Comparison of ENCODE assay signal across 13 cellular contexts in the genomic region with DNA sequence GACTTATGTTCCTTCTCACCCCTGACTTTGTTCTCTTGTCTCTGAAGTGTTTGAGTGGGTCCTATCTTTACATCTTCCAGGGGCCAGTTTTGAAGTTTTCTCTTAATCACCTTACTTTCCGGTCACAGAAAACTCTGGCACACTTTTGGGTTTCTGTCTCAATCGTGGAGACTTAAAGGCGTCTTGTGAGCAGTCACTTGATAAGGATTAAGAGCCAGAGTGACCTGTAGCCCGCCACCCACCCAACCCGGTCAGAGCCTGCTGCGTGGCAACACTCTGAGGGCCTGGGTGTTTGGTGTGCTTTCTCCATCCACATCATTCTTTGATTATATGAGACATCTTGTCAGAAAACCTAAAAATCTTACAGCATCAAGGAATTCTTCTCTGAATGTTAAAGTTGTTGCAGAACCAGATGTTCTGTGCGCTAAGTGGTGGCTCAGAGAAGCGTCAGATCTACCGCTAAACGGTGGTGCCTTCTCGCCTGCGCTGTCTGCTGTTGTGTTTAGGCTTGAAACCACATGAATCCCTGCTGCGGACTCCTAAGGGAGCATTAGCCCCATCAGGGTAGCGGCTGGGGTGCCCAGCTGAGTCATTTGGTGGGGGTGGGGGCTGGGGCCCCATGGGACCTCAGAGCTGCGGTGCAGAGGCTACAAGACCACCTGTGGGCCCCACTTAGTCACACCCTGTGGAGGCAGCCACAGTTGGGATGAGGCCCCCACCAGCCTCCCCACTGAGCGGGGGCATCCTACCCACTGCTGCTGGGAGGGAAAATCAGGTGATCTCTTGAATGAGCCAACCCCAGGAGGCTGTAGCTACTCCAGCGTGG.
DNase-seq lines count a peak whose midpoint lies in the region; ATAC-seq lines count a peak whose summit lies in the region.
"Had no signal": no experiment of that assay in that cellular context is flagged by ENCODE, and none has a peak within 500 bp of the region (broad histone marks: within the 10 kb centered on the region; RNA-seq: fewer than 3 reads in every experiment).

No MANE protein-coding gene starts in this region.

- CTCF ChIA-PET in T-cell (lab: Charles Lee) = interaction anchor here (0.6 to 2.0 kb wide), 6 partner anchors 15 to 164 kb away, joined by 3 to 16 read pairs (median 4); no protein-coding TSS in a partner anchor

- H3K27me3 ChIP-seq in BLaER1 = peaks cover 48% of the 10 kb centered on the region
- H3K27me3 ChIP-seq: sigmoid colon had no signal

- DNase-seq in T-cell (peak in 3 of 34 experiments; percentile 10 to 26 (median 14)), sciatic nerve (ENCODE audit: low spot score) (peak; percentile 51), CD1c-positive myeloid dendritic cell (ENCODE audit: extremely low spot score) (no peak), NCI-H2029 treated with DMSO at 0.1 percent for 48 hours (lab: John Stamatoyannopoulos, UW) (no peak)
- DNase-seq: caudate nucleus, DMS79, left ventricle myocardium superior, sigmoid colon had no signal

- peaks cover 47% of the 10 kb centered on the region for H3K36me3 ChIP-seq in BLaER1

- H3K4me2 ChIP-seq in BLaER1 = peak overlapping the region; percentile 78

- H3K4me3 Mint-ChIP-seq in T-cell = peak overlapping the region in 1 of 3 donors; percentile 44
- peak overlapping the region; percentile 69 for H3K4me3 Mint-ChIP-seq in activated naive CD8-positive, alpha-beta T cell

- H3K9me3 ChIP-seq in BLaER1 = peaks cover 18% of the 10 kb centered on the region
- H3K9me3 ChIP-seq: sigmoid colon had no signal

- no peak overlapping the region for H3K27ac ChIP-seq in BLaER1
- H3K27ac ChIP-seq: epithelial cell of prostate had no signal

- peaks cover 0 to 7% (median 0%) of the 10 kb centered on the region in 3 donors for H3K9me3 Mint-ChIP-seq in T-cell
- no peaks in the 10 kb centered on the region for H3K9me3 Mint-ChIP-seq in activated naive CD8-positive, alpha-beta T cell (ENCODE audit: low read depth)

- H3K4me1 ChIP-seq in BLaER1 = peaks cover 25% of the 10 kb centered on the region

- intact Hi-C loops in sciatic nerve (cut with DNase I) = no loop called here

- peaks cover 55 to 58% (median 57%) of the 10 kb centered on the region in 3 donors for H3K4me1 Mint-ChIP-seq in T-cell
- H3K4me1 Mint-ChIP-seq in activated naive CD8-positive, alpha-beta T cell (ENCODE audit: low read depth) = peaks cover 63% of the 10 kb centered on the region

- no peak overlapping the region for H3K9ac ChIP-seq in BLaER1

- peak overlapping the region; percentile 92 to 98 for H3K27ac Mint-ChIP-seq in T-cell
- peak overlapping the region; percentile 97 for H3K27ac Mint-ChIP-seq in activated naive CD8-positive, alpha-beta T cell

- POLR2A ChIA-PET in T-cell (lab: Charles Lee) = interaction anchor here (0.5 to 1.4 kb wide), 2 partner anchors 16 to 49 kb away, joined by 3 to 11 read pairs; no protein-coding TSS in a partner anchor

- no peaks in the 10 kb centered on the region for H3K27me3 Mint-ChIP-seq in T-cell
- no peaks in the 10 kb centered on the region for H3K27me3 Mint-ChIP-seq in activated naive CD8-positive, alpha-beta T cell

- H3K4me3 ChIP-seq in BLaER1 = no peak overlapping the region
- H3K4me3 ChIP-seq: sigmoid colon had no signal

- H4K20me1 ChIP-seq in BLaER1 = peaks cover 68% of the 10 kb centered on the region

- H3K36me3 Mint-ChIP-seq in T-cell = peaks cover 39% of the 10 kb centered on the region
- peaks cover 42% of the 10 kb centered on the region for H3K36me3 Mint-ChIP-seq in activated naive CD8-positive, alpha-beta T cell

- no peak for ATAC-seq in T-cell (replicated peaks in 1 of 4)
- ATAC-seq in sciatic nerve = no peak
- ATAC-seq in HG02610 (IDR thresholded peaks at IDR 0.05; ENCODE audit: unreplicated experiment) = no peak
- ATAC-seq in GM18517 (IDR thresholded peaks at IDR 0.05; ENCODE audit: unreplicated experiment) = no peak
- ATAC-seq: left ventricle myocardium superior had no signal
